In the genomic region with DNA sequence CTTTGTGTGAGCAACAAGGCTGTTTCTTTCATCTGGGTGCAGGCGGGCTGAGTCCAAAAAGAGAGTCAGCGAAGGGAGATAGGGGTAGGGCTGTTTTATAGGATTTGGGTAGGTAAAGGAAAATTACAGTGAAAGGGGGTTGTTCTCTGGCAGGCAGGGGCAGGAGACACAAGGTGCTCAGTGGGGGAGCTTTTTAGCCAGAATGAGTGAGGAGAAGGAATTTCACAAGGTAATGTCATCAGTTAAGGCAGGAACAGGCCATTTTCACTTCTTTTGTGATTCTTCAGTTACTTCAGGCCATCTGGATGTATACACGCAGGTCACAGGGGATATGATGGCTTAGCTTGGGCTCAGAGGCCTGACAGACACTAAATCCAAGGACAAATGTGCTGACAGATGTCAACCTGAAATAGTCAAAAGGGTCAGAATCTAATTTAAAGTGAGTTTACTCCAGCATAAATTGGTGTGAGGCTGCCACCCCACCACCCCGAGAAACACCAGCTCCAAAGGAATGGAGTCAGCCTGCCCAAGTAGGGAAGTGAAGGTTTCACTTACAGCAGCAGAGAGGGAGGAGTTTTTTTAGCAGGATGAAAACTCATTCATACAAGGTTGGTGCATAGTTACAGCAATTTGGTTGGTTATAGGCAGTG, we compare ENCODE assay signal across 26 cellular contexts.
"Had no signal": no experiment of that assay in that cellular context is flagged by ENCODE, and none has a peak within 500 bp of the region (broad histone marks: within the 10 kb centered on the region; RNA-seq: fewer than 3 reads in every experiment).

No MANE protein-coding gene starts in this region.

- H2AFZ ChIP-seq: hepatocyte had no signal

- H3K4me3 ChIP-seq: adrenal gland, cardiac muscle cell, colonic mucosa, dorsolateral prefrontal cortex, gastrocnemius medialis, hepatocyte, pancreas, right atrium auricular region, smooth muscle cell, suprapubic skin, tibial artery, upper lobe of right lung had no signal

- H3K4me1 ChIP-seq: adrenal gland, colonic mucosa, gastrocnemius medialis, pancreas, right atrium auricular region, suprapubic skin, tibial artery, upper lobe of right lung had no signal

- FAIRE-seq: pancreas had no signal

- DNase-seq: activated CD4-positive, alpha-beta T cell treated with anti-CD3 and anti-CD28 coated beads for 4 hours; activated CD4-positive, alpha-beta T cell treated with anti-CD3 and anti-CD28 coated beads, Interleukin-2, amount 50 U/mL, for 4 hours; activated naive CD4-positive, alpha-beta T cell; activated naive CD8-positive, alpha-beta T cell treated with anti-CD3 and anti-CD28 coated beads for 36 hours; activated T-cell treated with anti-CD3 and anti-CD28 coated beads for 4 hours; activated T-cell treated with anti-CD3 and anti-CD28 coated beads, Interleukin-2, amount 50 U/mL, for 72 hours; adrenal gland; aorta; cerebellar nuclear complex; colonic mucosa; dorsolateral prefrontal cortex; effector memory CD4-positive, alpha-beta T cell; erythroblast; gastrocnemius medialis; naive thymus-derived CD8-positive, alpha-beta T cell; nucleus accumbens; pancreas; stimulated activated CD4-positive, alpha-beta T cell treated with anti-CD3 and anti-CD28 coated beads, Interleukin-2, amount 100 ng/mL, for 24 hours; stimulated activated naive B cell treated with anti-CD40 and anti-IgM and Interleukin-4, amounts not matched to agents 10 μg/mL and 1 μg/mL and 100 μg/mL, for 72 hours; tibial artery; upper lobe of right lung had no signal

- H3K27me3 ChIP-seq: adrenal gland, cardiac muscle cell, colonic mucosa, gastrocnemius medialis, hepatocyte, right atrium auricular region, tibial artery, upper lobe of right lung had no signal

- H3K27ac ChIP-seq: adrenal gland, cardiac muscle cell, colonic mucosa, dorsolateral prefrontal cortex, gastrocnemius medialis, hepatocyte, pancreas, right atrium auricular region, suprapubic skin, tibial artery, upper lobe of right lung had no signal

- H3K79me2 ChIP-seq: hepatocyte had no signal

- H3K9me3 ChIP-seq: adrenal gland, colonic mucosa, gastrocnemius medialis, pancreas, right atrium auricular region, suprapubic skin, tibial artery, upper lobe of right lung had no signal

- H3K36me3 ChIP-seq: adrenal gland, cardiac muscle cell, colonic mucosa, gastrocnemius medialis, pancreas, right atrium auricular region, suprapubic skin, tibial artery, upper lobe of right lung had no signal

- H3K4me2 ChIP-seq: hepatocyte, smooth muscle cell had no signal
